ENCODE assay signal across 1 cellular context in the genomic region with DNA sequence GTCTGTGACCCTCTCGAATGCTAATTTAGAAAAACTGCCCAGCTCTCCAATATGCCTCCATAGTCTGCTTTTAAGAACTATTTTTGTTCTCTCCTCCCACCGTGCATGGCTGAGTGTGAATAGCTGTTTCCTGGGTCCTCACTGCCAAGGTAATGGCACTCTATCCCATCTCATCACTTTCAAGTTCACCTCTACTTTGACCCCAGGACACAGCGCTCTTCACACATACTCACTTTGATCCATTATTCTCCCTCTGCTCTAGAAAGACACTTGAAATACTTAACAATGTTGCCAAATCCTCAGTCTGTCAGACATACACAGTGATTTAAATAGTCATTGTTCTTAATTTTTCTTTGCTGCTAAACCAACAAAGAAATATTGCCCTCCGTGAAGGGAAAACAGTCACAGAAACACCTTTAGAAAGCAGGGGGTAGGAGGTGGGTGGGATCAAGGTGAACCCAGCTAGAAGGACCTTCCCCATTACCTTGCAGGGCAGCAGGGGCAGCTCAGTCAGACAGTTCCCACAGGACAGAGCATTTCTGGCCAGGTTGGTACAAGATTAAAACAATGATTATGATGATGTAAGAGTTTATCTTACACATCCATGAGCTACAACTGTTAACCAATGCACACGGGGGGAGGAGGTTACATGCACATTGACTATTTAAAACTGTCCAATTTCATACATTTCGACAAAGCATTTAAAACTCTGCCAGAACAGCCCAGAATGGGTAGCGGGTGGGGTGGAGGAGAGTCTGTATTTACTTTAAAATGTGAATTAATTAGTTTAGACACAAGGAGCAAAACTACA.
TF ChIP-seq lines count a peak whose summit lies in the region.

No MANE protein-coding gene starts in this region.

TF ChIP-seq in HepG2, 621 proteins besides CTCF, POLR2A, EP300 and RAD21 (continued from another document and continues in another):
- TF ChIP-seq NCOA2 (CRISPR knock-in tag; IDR thresholded peaks at IDR 0.05) (0 out of 2 replicates have a peak, but pooled peaks have one; percentile 38), GTF3A (CRISPR knock-in tag; conservative IDR thresholded peaks at IDR 0.05) (no peak), GRHL1 (CRISPR knock-in tag; conservative IDR thresholded peaks at IDR 0.05) (no peak), SOX6 (IDR thresholded peaks at IDR 0.05) (no peak), SOX6 (CRISPR knock-in tag; IDR thresholded peaks at IDR 0.05) (peak; percentile 68; the same call in 1 of the 2 replicates), MXD4 (CRISPR knock-in tag; IDR thresholded peaks at IDR 0.05) (no peak), ZNF607 (CRISPR knock-in tag; IDR thresholded peaks at IDR 0.05; ENCODE audit: borderline replicate concordance) (no peak), XRCC5 (optimal IDR thresholded peaks at IDR 0.05; ENCODE audit: low read length) (no peak), NFE2L1 (CRISPR knock-in tag; IDR thresholded peaks at IDR 0.05; ENCODE audit: borderline replicate concordance) (no peak), HDAC1 (CRISPR knock-in tag; IDR thresholded peaks at IDR 0.05) (0 out of 2 replicates have a peak, but pooled peaks have one; percentile 20), ZBTB1 (CRISPR knock-in tag; IDR thresholded peaks at IDR 0.05; ENCODE audit: borderline replicate concordance) (no peak), ZMYM3 (CRISPR knock-in tag; IDR thresholded peaks at IDR 0.05) (0 out of 2 replicates have a peak, but pooled peaks have one; percentile 16), ZNF260 (CRISPR knock-in tag; IDR thresholded peaks at IDR 0.05; ENCODE audit: borderline replicate concordance, low read depth) (no peak), RXRB (CRISPR knock-in tag; IDR thresholded peaks at IDR 0.05; ENCODE audit: borderline replicate concordance) (peak; percentile 34; the same call in 1 of the 2 replicates), NAIF1 (CRISPR knock-in tag; IDR thresholded peaks at IDR 0.05; ENCODE audit: borderline replicate concordance) (0 out of 2 replicates have a peak, but pooled peaks have one; percentile 14), SRSF9 (IDR thresholded peaks at IDR 0.05; ENCODE audit: borderline replicate concordance, insufficient read depth, low read depth, low read length, poor library complexity, severe bottlenecking) (no peak), PAX8 (CRISPR knock-in tag; IDR thresholded peaks at IDR 0.05; ENCODE audit: borderline replicate concordance) (no peak), STAT6 (CRISPR knock-in tag; IDR thresholded peaks at IDR 0.05; ENCODE audit: borderline replicate concordance) (no peak), KLF16 (CRISPR knock-in tag; IDR thresholded peaks at IDR 0.05) (no peak), AGO1 (IDR thresholded peaks at IDR 0.05; ENCODE audit: low read depth, low read length, poor library complexity, severe bottlenecking) (no peak), ZFP90 (CRISPR knock-in tag; IDR thresholded peaks at IDR 0.05; ENCODE audit: borderline replicate concordance) (no peak), NFRKB (IDR thresholded peaks at IDR 0.05) (no peak), AFF4 (CRISPR knock-in tag; IDR thresholded peaks at IDR 0.05) (no peak), ZFP36 (IDR thresholded peaks at IDR 0.05; ENCODE audit: borderline replicate concordance, low read depth, low read length, partially characterized antibody) (no peak), ZNF781 (CRISPR knock-in tag; IDR thresholded peaks at IDR 0.05; ENCODE audit: borderline replicate concordance, not compliant biosample characterization) (no peak), NR2F2 (IDR thresholded peaks at IDR 0.05; ENCODE audit: borderline replicate concordance, low read depth) (peak; percentile 45; the same call in 1 of the 2 replicates), ZNF12 (CRISPR knock-in tag; IDR thresholded peaks at IDR 0.05) (no peak), ZNF652 (CRISPR knock-in tag; IDR thresholded peaks at IDR 0.05; ENCODE audit: borderline replicate concordance, low read depth) (no peak), ZXDC (CRISPR knock-in tag; IDR thresholded peaks at IDR 0.05) (no peak), MED1 (CRISPR knock-in tag; IDR thresholded peaks at IDR 0.05) (no peak), ZNF747 (CRISPR knock-in tag; IDR thresholded peaks at IDR 0.05; ENCODE audit: borderline replicate concordance) (no peak), SPEN (CRISPR knock-in tag; IDR thresholded peaks at IDR 0.05; ENCODE audit: low read depth) (no peak), HMG20A (CRISPR knock-in tag; IDR thresholded peaks at IDR 0.05; ENCODE audit: borderline replicate concordance) (0 out of 2 replicates have a peak, but pooled peaks have one; percentile 29)
- TF ChIP-seq, protein P1, sequence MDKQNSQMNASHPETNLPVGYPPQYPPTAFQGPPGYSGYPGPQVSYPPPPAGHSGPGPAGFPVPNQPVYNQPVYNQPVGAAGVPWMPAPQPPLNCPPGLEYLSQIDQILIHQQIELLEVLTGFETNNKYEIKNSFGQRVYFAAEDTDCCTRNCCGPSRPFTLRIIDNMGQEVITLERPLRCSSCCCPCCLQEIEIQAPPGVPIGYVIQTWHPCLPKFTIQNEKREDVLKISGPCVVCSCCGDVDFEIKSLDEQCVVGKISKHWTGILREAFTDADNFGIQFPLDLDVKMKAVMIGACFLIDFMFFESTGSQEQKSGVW (CRISPR knock-in tag; IDR thresholded peaks at IDR 0.05; ENCODE audit: borderline replicate concordance) = no peak
- TF ChIP-seq, protein P2, sequence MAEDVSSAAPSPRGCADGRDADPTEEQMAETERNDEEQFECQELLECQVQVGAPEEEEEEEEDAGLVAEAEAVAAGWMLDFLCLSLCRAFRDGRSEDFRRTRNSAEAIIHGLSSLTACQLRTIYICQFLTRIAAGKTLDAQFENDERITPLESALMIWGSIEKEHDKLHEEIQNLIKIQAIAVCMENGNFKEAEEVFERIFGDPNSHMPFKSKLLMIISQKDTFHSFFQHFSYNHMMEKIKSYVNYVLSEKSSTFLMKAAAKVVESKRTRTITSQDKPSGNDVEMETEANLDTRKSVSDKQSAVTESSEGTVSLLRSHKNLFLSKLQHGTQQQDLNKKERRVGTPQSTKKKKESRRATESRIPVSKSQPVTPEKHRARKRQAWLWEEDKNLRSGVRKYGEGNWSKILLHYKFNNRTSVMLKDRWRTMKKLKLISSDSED (CRISPR knock-in tag; IDR thresholded peaks at IDR 0.05) = no peak
- TF ChIP-seq, protein P3, sequence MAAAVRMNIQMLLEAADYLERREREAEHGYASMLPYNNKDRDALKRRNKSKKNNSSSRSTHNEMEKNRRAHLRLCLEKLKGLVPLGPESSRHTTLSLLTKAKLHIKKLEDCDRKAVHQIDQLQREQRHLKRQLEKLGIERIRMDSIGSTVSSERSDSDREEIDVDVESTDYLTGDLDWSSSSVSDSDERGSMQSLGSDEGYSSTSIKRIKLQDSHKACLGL (CRISPR knock-in tag; IDR thresholded peaks at IDR 0.05) = no peak
- TF ChIP-seq, protein P4, sequence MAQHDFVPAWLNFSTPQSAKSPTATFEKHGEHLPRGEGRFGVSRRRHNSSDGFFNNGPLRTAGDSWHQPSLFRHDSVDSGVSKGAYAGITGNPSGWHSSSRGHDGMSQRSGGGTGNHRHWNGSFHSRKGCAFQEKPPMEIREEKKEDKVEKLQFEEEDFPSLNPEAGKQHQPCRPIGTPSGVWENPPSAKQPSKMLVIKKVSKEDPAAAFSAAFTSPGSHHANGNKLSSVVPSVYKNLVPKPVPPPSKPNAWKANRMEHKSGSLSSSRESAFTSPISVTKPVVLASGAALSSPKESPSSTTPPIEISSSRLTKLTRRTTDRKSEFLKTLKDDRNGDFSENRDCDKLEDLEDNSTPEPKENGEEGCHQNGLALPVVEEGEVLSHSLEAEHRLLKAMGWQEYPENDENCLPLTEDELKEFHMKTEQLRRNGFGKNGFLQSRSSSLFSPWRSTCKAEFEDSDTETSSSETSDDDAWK (CRISPR knock-in tag; IDR thresholded peaks at IDR 0.05) = no peak
- TF ChIP-seq, protein P5, sequence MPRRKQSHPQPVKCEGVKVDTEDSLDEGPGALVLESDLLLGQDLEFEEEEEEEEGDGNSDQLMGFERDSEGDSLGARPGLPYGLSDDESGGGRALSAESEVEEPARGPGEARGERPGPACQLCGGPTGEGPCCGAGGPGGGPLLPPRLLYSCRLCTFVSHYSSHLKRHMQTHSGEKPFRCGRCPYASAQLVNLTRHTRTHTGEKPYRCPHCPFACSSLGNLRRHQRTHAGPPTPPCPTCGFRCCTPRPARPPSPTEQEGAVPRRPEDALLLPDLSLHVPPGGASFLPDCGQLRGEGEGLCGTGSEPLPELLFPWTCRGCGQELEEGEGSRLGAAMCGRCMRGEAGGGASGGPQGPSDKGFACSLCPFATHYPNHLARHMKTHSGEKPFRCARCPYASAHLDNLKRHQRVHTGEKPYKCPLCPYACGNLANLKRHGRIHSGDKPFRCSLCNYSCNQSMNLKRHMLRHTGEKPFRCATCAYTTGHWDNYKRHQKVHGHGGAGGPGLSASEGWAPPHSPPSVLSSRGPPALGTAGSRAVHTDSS (CRISPR knock-in tag; conservative IDR thresholded peaks at IDR 0.05) = no peak
